1 cellular context compared by ENCODE assay signal in genomic region chr12:79247494-79247893, GRCh38.
A peak's percentile ranks its signal among the peaks of the same experiment; 100 is the strongest.
TF ChIP-seq lines count a peak whose summit lies in the region.

No MANE protein-coding gene starts in this region.

TF ChIP-seq in GM23338, 12 proteins besides CTCF, POLR2A, EP300 and RAD21:
- TF ChIP-seq, protein P1, sequence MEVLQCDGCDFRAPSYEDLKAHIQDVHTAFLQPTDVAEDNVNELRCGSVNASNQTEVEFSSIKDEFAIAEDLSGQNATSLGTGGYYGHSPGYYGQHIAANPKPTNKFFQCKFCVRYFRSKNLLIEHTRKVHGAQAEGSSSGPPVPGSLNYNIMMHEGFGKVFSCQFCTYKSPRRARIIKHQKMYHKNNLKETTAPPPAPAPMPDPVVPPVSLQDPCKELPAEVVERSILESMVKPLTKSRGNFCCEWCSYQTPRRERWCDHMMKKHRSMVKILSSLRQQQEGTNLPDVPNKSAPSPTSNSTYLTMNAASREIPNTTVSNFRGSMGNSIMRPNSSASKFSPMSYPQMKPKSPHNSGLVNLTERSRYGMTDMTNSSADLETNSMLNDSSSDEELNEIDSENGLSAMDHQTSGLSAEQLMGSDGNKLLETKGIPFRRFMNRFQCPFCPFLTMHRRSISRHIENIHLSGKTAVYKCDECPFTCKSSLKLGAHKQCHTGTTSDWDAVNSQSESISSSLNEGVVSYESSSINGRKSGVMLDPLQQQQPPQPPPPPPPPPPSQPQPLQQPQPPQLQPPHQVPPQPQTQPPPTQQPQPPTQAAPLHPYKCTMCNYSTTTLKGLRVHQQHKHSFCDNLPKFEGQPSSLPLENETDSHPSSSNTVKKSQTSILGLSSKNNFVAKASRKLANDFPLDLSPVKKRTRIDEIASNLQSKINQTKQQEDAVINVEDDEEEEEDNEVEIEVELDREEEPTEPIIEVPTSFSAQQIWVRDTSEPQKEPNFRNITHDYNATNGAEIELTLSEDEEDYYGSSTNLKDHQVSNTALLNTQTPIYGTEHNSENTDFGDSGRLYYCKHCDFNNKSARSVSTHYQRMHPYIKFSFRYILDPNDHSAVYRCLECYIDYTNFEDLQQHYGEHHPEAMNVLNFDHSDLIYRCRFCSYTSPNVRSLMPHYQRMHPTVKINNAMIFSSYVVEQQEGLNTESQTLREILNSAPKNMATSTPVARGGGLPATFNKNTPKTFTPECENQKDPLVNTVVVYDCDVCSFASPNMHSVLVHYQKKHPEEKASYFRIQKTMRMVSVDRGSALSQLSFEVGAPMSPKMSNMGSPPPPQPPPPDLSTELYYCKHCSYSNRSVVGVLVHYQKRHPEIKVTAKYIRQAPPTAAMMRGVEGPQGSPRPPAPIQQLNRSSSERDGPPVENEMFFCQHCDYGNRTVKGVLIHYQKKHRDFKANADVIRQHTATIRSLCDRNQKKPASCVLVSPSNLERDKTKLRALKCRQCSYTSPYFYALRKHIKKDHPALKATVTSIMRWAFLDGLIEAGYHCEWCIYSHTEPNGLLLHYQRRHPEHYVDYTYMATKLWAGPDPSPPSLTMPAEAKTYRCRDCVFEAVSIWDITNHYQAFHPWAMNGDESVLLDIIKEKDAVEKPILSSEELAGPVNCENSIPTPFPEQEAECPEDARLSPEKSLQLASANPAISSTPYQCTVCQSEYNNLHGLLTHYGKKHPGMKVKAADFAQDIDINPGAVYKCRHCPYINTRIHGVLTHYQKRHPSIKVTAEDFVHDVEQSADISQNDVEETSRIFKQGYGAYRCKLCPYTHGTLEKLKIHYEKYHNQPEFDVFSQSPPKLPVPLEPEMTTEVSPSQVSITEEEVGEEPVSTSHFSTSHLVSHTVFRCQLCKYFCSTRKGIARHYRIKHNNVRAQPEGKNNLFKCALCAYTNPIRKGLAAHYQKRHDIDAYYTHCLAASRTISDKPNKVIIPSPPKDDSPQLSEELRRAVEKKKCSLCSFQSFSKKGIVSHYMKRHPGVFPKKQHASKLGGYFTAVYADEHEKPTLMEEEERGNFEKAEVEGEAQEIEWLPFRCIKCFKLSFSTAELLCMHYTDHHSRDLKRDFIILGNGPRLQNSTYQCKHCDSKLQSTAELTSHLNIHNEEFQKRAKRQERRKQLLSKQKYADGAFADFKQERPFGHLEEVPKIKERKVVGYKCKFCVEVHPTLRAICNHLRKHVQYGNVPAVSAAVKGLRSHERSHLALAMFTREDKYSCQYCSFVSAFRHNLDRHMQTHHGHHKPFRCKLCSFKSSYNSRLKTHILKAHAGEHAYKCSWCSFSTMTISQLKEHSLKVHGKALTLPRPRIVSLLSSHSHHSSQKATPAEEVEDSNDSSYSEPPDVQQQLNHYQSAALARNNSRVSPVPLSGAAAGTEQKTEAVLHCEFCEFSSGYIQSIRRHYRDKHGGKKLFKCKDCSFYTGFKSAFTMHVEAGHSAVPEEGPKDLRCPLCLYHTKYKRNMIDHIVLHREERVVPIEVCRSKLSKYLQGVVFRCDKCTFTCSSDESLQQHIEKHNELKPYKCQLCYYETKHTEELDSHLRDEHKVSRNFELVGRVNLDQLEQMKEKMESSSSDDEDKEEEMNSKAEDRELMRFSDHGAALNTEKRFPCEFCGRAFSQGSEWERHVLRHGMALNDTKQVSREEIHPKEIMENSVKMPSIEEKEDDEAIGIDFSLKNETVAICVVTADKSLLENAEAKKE (CRISPR knock-in tag; IDR thresholded peaks at IDR 0.05): no peak
- TF ChIP-seq NANOG (IDR thresholded peaks at IDR 0.05; ENCODE audit: borderline replicate concordance) (peak; percentile 50; the same call in 1 of the 2 replicates), ETS1 (IDR thresholded peaks at IDR 0.05) (no peak)
